In the genomic region with DNA sequence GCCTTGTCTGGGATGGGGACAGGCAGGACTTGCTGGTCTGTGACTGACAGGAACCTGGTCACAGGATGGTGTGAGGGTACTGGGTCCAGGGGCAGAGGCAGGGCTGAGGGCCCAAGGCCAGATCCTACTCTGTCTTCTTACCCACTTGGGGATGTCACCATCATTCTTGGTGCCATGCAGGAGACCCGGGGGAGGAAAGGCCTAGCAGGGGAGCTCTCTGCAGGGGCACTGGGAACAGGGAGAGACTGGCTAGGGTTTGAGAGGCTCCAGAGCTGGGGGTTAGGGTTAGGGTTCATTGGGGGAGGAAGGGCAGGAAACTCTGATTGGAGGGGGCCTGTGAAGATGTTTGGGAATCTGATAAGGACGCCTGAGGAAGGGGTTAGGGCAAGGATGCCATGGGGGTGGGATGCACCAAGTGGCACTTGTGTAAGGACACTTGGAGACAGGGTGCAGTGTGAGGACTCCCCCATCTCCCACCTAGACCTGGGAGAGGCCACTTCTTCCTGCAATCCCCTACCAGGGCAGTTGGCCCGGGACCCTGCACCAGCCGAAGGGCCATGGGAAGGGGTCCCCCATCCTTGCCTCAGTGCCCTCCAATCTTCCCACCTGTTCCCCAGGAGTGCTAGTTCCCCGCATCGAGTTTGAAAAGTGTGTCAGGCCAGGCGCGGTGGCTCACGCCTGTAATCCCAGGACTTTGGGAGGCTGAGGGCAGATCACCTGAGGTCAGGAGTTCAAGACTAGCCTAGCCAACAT, we compare ENCODE assay signal across 20 cellular contexts. TPM values are rescaled to one million over a fixed set of nuclear protein-coding genes. Genes with fewer than 3 reads are reported as not detected.
DNase-seq lines count a peak whose midpoint lies in the region; ATAC-seq and TF ChIP-seq lines count a peak whose summit lies in the region.
"Had no signal": no experiment of that assay in that cellular context is flagged by ENCODE, and none has a peak within 500 bp of the region (broad histone marks: within the 10 kb centered on the region; RNA-seq: fewer than 3 reads in every experiment).

No MANE protein-coding gene starts in this region.

- peak overlapping the region; percentile 95; the same call in 1 of the 2 replicates for H3K4me2 ChIP-seq in BLaER1
- no peak overlapping the region for H3K4me2 ChIP-seq in neural progenitor cell

- H3K4me3 Mint-ChIP-seq in CD14-positive monocyte (peak overlapping the region; percentile 43 to 83), neural progenitor cell (peak overlapping the region; percentile 63)

- H3K27ac Mint-ChIP-seq in CD14-positive monocyte, result no peak overlapping the region
- no peak overlapping the region for H3K27ac Mint-ChIP-seq in neural progenitor cell

- peaks cover 50% of the 10 kb centered on the region for H3F3A ChIP-seq in neural progenitor cell (ENCODE audit: low read depth)

- H3K9me3 Mint-ChIP-seq in CD14-positive monocyte (peaks cover 3 to 35% (median 15%) of the 10 kb centered on the region in 7 donors), neural progenitor cell (no peaks in the 10 kb centered on the region)
- H3K9me3 Mint-ChIP-seq: CD8-positive, alpha-beta memory T cell had no signal

- no peak for TF ChIP-seq CTCF in CD14-positive monocyte (IDR thresholded peaks at IDR 0.05)
- TF ChIP-seq CTCF in WERI-Rb-1 (IDR thresholded peaks at IDR 0.05; ENCODE audit: low read depth, low read length), result no peak
- no peak for TF ChIP-seq CTCF in neural progenitor cell (IDR thresholded peaks at IDR 0.05)

- peaks cover 39% of the 10 kb centered on the region for H3K4me1 Mint-ChIP-seq in CD14-positive monocyte
- peaks cover 33% of the 10 kb centered on the region for H3K4me1 Mint-ChIP-seq in neural progenitor cell

- intact Hi-C loops in CD14-positive monocyte (cut with micrococcal nuclease) (loop anchor here in 1 of 2 donors (5.0 kb wide), 1 partner anchor 55 kb away; a partner anchor contains a TSS), posterior vena cava (cut with DNase I) (no loop called here)

- H3K36me3 ChIP-seq in BLaER1, result no peaks in the 10 kb centered on the region
- peaks cover 55% of the 10 kb centered on the region for H3K36me3 ChIP-seq in WERI-Rb-1
- H3K36me3 ChIP-seq in neural progenitor cell, result no peaks in the 10 kb centered on the region
- H3K36me3 ChIP-seq: HAP-1 had no signal

- peaks cover 47% of the 10 kb centered on the region for H4K20me1 ChIP-seq in BLaER1
- peaks cover 57% of the 10 kb centered on the region for H4K20me1 ChIP-seq in neural progenitor cell (ENCODE audit: low read depth)

- H3K9me3 ChIP-seq in BLaER1 (no peaks in the 10 kb centered on the region), WERI-Rb-1 (ENCODE audit: severe bottlenecking) (no peaks in the 10 kb centered on the region), neural progenitor cell (ENCODE audit: low read depth) (no peaks in the 10 kb centered on the region)
- H3K9me3 ChIP-seq: HAP-1 had no signal

- H3K4me3 ChIP-seq in BLaER1, result no peak overlapping the region
- H3K4me3 ChIP-seq in WERI-Rb-1 (ENCODE audit: low read depth, low read length), result no peak overlapping the region
- no peak overlapping the region for H3K4me3 ChIP-seq in neural progenitor cell
- H3K4me3 ChIP-seq: HAP-1 had no signal

- no peaks in the 10 kb centered on the region for H3K79me2 ChIP-seq in neural progenitor cell (ENCODE audit: low read depth)

- H3K27me3 ChIP-seq in BLaER1 (peaks cover 30% of the 10 kb centered on the region), WERI-Rb-1 (ENCODE audit: insufficient read depth, low read depth, severe bottlenecking) (no peaks in the 10 kb centered on the region), neural progenitor cell (peaks cover 52% of the 10 kb centered on the region)

- DNase-seq in CD14-positive monocyte (ENCODE audit: low spot score) (no peak), WERI-Rb-1 (no peak), neural progenitor cell (ENCODE audit: low spot score) (no peak), posterior vena cava (ENCODE audit: low spot score) (no peak), NCI-H146 treated with DMSO at 0.1 percent for 48 hours (lab: John Stamatoyannopoulos, UW; ENCODE audit: unreplicated experiment) (no peak)
- DNase-seq: ACHN; C1 segment of cervical spinal cord; CD8-positive, alpha-beta memory T cell; DMS53; EL; KG1; NCI-H1092; NCI-H1436; NCI-H1930; NCI-H2227 treated with DMSO at 0.1 percent for 48 hours; NCI-H510A had no signal

- H3K4me1 ChIP-seq in BLaER1 (peaks cover 66% of the 10 kb centered on the region), neural progenitor cell (peaks cover 9% of the 10 kb centered on the region)

- H3K27me3 Mint-ChIP-seq in CD14-positive monocyte (ENCODE audit: low read depth in 3 of 3), result peaks cover 63 to 82% (median 72%) of the 10 kb centered on the region in 3 donors
- H3K27me3 Mint-ChIP-seq in neural progenitor cell (ENCODE audit: insufficient read depth, low read depth), result peaks cover 31% of the 10 kb centered on the region

- no peak overlapping the region for H2AFZ ChIP-seq in neural progenitor cell (replicated peaks)

- H3K36me3 Mint-ChIP-seq in CD14-positive monocyte, result peaks cover 4% of the 10 kb centered on the region in 2 donors
- H3K36me3 Mint-ChIP-seq in neural progenitor cell, result peaks cover 3% of the 10 kb centered on the region
- H3K36me3 Mint-ChIP-seq: CD8-positive, alpha-beta memory T cell had no signal

- ATAC-seq in GM19351 (IDR thresholded peaks at IDR 0.05; ENCODE audit: unreplicated experiment), result no peak
- ATAC-seq: SK-N-SH treated with all-trans-retinoic acid at 6 μM for 48 hours had no signal

- H3K27ac ChIP-seq in BLaER1, result no peak overlapping the region
- H3K27ac ChIP-seq in WERI-Rb-1, result peak overlapping the region; percentile 59
- H3K27ac ChIP-seq in neural progenitor cell, result no peak overlapping the region

- H3K9ac ChIP-seq in BLaER1, result no peak overlapping the region
- no peak overlapping the region for H3K9ac ChIP-seq in neural progenitor cell

RNA-seq across cellular contexts. Expression of a gene that starts 6.9 kb away (rescaled TPM):
- polyA plus RNA-seq in CD14-positive monocyte, result not detected
- 0.07 and 2.8 TPM in 2 replicates for total RNA-seq in neural progenitor cell (ENCODE audit: low replicate concordance)
- under 1 TPM; 0.09 to 0.14 TPM for total RNA-seq in posterior vena cava
- total RNA-seq: CD8-positive, alpha-beta memory T cell had no signal
- polyA plus RNA-seq: CD8-positive, alpha-beta memory T cell had no signal

RNA-seq across cellular contexts. Expression of a gene that starts 21.0 kb away (rescaled TPM):
- not detected for polyA plus RNA-seq in CD14-positive monocyte
- total RNA-seq in neural progenitor cell (ENCODE audit: low replicate concordance), result 0.65 and 1.2 TPM in 2 replicates
- not detected for total RNA-seq in posterior vena cava
- total RNA-seq: CD8-positive, alpha-beta memory T cell had no signal
- polyA plus RNA-seq: CD8-positive, alpha-beta memory T cell had no signal

RNA-seq across cellular contexts. Expression of a gene that starts 36.4 kb away (rescaled TPM):
- polyA plus RNA-seq in CD14-positive monocyte, result 1 to 10 TPM in 1 of 2 donors, under 1 TPM in 1; 0.92 to 1.5 TPM
- total RNA-seq in neural progenitor cell (ENCODE audit: low replicate concordance) (14.4 and 20.7 TPM in 2 replicates), posterior vena cava (10 to 100 TPM; 22.2 to 26.6 TPM)

RNA-seq across cellular contexts. Expression of a gene that starts 37.2 kb away (rescaled TPM):
- 1 to 10 TPM in 1 of 2 donors, under 1 TPM in 1; 0.76 to 1.3 TPM for polyA plus RNA-seq in CD14-positive monocyte
- total RNA-seq in neural progenitor cell (ENCODE audit: low replicate concordance) (4.1 and 13.5 TPM in 2 replicates), posterior vena cava (10 to 100 TPM; 14.9 to 16.0 TPM)

RNA-seq across cellular contexts. Expression of a gene that starts 47.4 kb away (rescaled TPM):
- not detected for polyA plus RNA-seq in CD14-positive monocyte
- total RNA-seq in neural progenitor cell (ENCODE audit: low replicate concordance) (0.99 and 1.8 TPM in 2 replicates), posterior vena cava (1 to 10 TPM; 1.5 to 4.4 TPM)
